In genomic region chr18:7940379-7940778, GRCh38 we compare ENCODE assay signal across 31 cellular contexts.
"Had no signal": no experiment of that assay in that cellular context is flagged by ENCODE, and none has a peak within 500 bp of the region (broad histone marks: within the 10 kb centered on the region; RNA-seq: fewer than 3 reads in every experiment).

No MANE protein-coding gene starts in this region.

- H3K4me3 ChIP-seq: cardiac muscle cell, coronary artery, dorsolateral prefrontal cortex, gastroesophageal sphincter, lung, mucosa of descending colon, right lobe of liver, upper lobe of right lung had no signal

- H3K4me3 Mint-ChIP-seq: activated CD8-positive, alpha-beta T cell treated with anti-CD3 and anti-CD28 coated beads for 36 hours; activated T-cell treated with anti-CD3 and anti-CD28 coated beads, Interleukin-2, amount 50 U/mL, for 4 hours; activated T-helper 17 cell treated with anti-CD3 and anti-CD28 coated beads, Interleukin-2, amount 50 U/mL, for 72 hours; natural killer cell treated with Interleukin-12 subunit alpha and Interleukin-12 subunit beta and Interleukin-15 and Interleukin-18, amount 100 ng/mL, for 72 hours; stimulated activated effector memory CD8-positive, alpha-beta T cell treated with anti-CD3 and anti-CD28 coated beads, Interleukin-12 subunit alpha, Interleukin-12 subunit beta, amount 100 ng/mL, for 72 hours; stimulated activated naive CD8-positive, alpha-beta T cell treated with anti-CD3 and anti-CD28 coated beads, Interleukin-15, amount 100 ng/mL, for 72 hours; T-helper 17 cell; WTC11 had no signal

- H3K27me3 Mint-ChIP-seq: activated CD8-positive, alpha-beta T cell treated with anti-CD3 and anti-CD28 coated beads for 36 hours; activated T-helper 17 cell treated with anti-CD3 and anti-CD28 coated beads, Interleukin-2, amount 50 U/mL, for 72 hours; natural killer cell treated with Interleukin-12 subunit alpha and Interleukin-12 subunit beta and Interleukin-15 and Interleukin-18, amount 100 ng/mL, for 72 hours; stimulated activated naive CD8-positive, alpha-beta T cell treated with anti-CD3 and anti-CD28 coated beads, Interleukin-15, amount 100 ng/mL, for 72 hours; T-helper 17 cell had no signal

- H3K4me1 Mint-ChIP-seq: activated T-helper 17 cell treated with anti-CD3 and anti-CD28 coated beads, Interleukin-2, amount 50 U/mL, for 72 hours; stimulated activated naive CD8-positive, alpha-beta T cell treated with anti-CD3 and anti-CD28 coated beads, Interleukin-15, amount 100 ng/mL, for 72 hours; T-helper 17 cell had no signal

- DNase-seq: activated CD4-positive, alpha-beta T cell treated with anti-CD3 and anti-CD28 coated beads for 1 hour; activated CD4-positive, alpha-beta T cell treated with anti-CD3 and anti-CD28 coated beads, Interleukin-2, amount 50 U/mL, for 1 hour; activated CD8-positive, alpha-beta T cell treated with anti-CD3 and anti-CD28 coated beads for 36 hours; activated gamma-delta T cell treated with Interleukin-2 at 50 U/mL for 16 hours; activated naive CD4-positive, alpha-beta T cell treated with anti-CD3 and anti-CD28 coated beads, Interleukin-2, amount 50 U/mL, for 16 hours; activated T-cell treated with anti-CD3 and anti-CD28 coated beads, Interleukin-2, amount 50 U/mL, for 4 hours; amygdala; cerebellar nuclear complex; dorsolateral prefrontal cortex; effector memory CD4-positive, alpha-beta T cell; erythroblast; head of caudate nucleus; hypothalamus; mucosa of descending colon; posterior cingulate gyrus; right lobe of liver; stimulated activated CD4-positive, alpha-beta T cell treated with anti-CD3 and anti-CD28 coated beads, Interleukin-4, amount 100 ng/mL, for 24 hours; stimulated activated naive CD8-positive, alpha-beta T cell treated with anti-CD3 and anti-CD28 coated beads, Interleukin-15, amount 100 ng/mL, for 72 hours; substantia nigra; T-helper 17 cell; T1000; upper lobe of right lung had no signal

- H3K9me3 Mint-ChIP-seq: activated CD8-positive, alpha-beta T cell treated with anti-CD3 and anti-CD28 coated beads for 36 hours; activated T-cell treated with anti-CD3 and anti-CD28 coated beads, Interleukin-2, amount 50 U/mL, for 4 hours; activated T-helper 17 cell treated with anti-CD3 and anti-CD28 coated beads, Interleukin-2, amount 50 U/mL, for 72 hours; WTC11 had no signal

- H3K27ac Mint-ChIP-seq: activated CD8-positive, alpha-beta T cell treated with anti-CD3 and anti-CD28 coated beads for 36 hours; activated T-helper 17 cell treated with anti-CD3 and anti-CD28 coated beads, Interleukin-2, amount 50 U/mL, for 72 hours; natural killer cell treated with Interleukin-12 subunit alpha and Interleukin-12 subunit beta and Interleukin-15 and Interleukin-18, amount 100 ng/mL, for 72 hours; stimulated activated effector memory CD8-positive, alpha-beta T cell treated with anti-CD3 and anti-CD28 coated beads, Interleukin-12 subunit alpha, Interleukin-12 subunit beta, amount 100 ng/mL, for 72 hours; stimulated activated naive CD8-positive, alpha-beta T cell treated with anti-CD3 and anti-CD28 coated beads, Interleukin-15, amount 100 ng/mL, for 72 hours; T-helper 17 cell; WTC11 had no signal

- H3K4me1 ChIP-seq: right lobe of liver had no signal

- H3K27ac ChIP-seq: cardiac muscle cell, coronary artery, dorsolateral prefrontal cortex, gastroesophageal sphincter, right lobe of liver, upper lobe of right lung had no signal

- H3K27me3 ChIP-seq: cardiac muscle cell, gastroesophageal sphincter, right lobe of liver, upper lobe of right lung had no signal

- H3K9me3 ChIP-seq: gastroesophageal sphincter, mucosa of descending colon, right lobe of liver, upper lobe of right lung had no signal

- H3K36me3 Mint-ChIP-seq: natural killer cell treated with Interleukin-12 subunit alpha and Interleukin-12 subunit beta and Interleukin-15 and Interleukin-18, amount 100 ng/mL, for 72 hours; stimulated activated effector memory CD8-positive, alpha-beta T cell treated with anti-CD3 and anti-CD28 coated beads, Interleukin-12 subunit alpha, Interleukin-12 subunit beta, amount 100 ng/mL, for 72 hours; WTC11 had no signal

- H3K36me3 ChIP-seq: cardiac muscle cell, right lobe of liver, upper lobe of right lung had no signal

- ATAC-seq: activated CD8-positive, alpha-beta T cell treated with anti-CD3 and anti-CD28 coated beads for 36 hours; activated T-cell treated with anti-CD3 and anti-CD28 coated beads, Interleukin-2, amount 50 U/mL, for 4 hours; activated T-helper 17 cell treated with anti-CD3 and anti-CD28 coated beads, Interleukin-2, amount 50 U/mL, for 72 hours; gastroesophageal sphincter; left lobe of liver; mucosa of descending colon; natural killer cell treated with Interleukin-12 subunit alpha and Interleukin-12 subunit beta and Interleukin-15 and Interleukin-18, amount 100 ng/mL, for 72 hours; right lobe of liver; stimulated activated effector memory CD8-positive, alpha-beta T cell treated with anti-CD3 and anti-CD28 coated beads, Interleukin-12 subunit alpha, Interleukin-12 subunit beta, amount 100 ng/mL, for 72 hours; stimulated activated naive CD8-positive, alpha-beta T cell treated with anti-CD3 and anti-CD28 coated beads, Interleukin-15, amount 100 ng/mL, for 72 hours; T-helper 17 cell; upper lobe of right lung; WTC11 had no signal
